Comparison of ENCODE assay signal across 8 cellular contexts in the genomic region with DNA sequence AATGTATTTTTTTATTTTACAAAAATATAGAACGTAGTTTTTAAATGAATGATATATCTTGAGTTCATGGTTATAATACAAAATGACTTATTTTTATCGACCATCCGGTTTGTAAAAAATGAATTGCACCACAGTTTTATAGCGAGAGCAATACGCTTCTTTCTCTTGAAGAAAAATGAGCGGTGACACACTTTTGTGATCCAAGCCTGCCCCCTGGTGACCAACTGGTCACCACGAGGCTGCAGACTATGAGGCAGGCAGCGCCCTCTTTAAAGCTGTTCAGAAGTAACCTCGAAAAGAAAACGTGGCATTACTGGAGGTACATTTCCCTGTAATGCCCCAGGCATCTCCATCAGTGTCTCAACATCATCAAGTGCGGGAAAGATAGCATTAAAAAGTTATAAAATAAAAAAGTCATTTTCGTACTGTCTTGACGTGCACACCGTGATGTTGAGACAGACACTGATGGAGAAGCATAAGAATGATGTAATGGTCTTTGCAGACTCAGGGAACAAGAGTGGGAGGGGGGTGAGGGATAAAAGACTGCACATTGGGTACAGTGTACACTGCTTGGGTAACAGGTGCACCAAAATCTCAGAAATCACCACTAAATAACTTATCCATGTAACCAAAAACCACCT.
DNase-seq lines count a peak whose midpoint lies in the region; ATAC-seq and TF ChIP-seq lines count a peak whose summit lies in the region.

No MANE protein-coding gene starts in this region.

- ATAC-seq in stimulated activated naive B cell treated with anti-CD40 and anti-IgM and Interleukin-4, amounts not matched to agents 10 μg/mL and 1 μg/mL and 100 μg/mL, for 72 hours (replicated peaks), result peak; percentile 75 to 81
- ATAC-seq in GM18909 (IDR thresholded peaks at IDR 0.05; ENCODE audit: poor library complexity, unreplicated experiment), result no peak

- H3K27ac Mint-ChIP-seq in stimulated activated naive B cell treated with anti-CD40 and anti-IgM and Interleukin-4, amounts not matched to agents 10 μg/mL and 1 μg/mL and 100 μg/mL, for 72 hours, result no peak overlapping the region

- no peak overlapping the region for H3K4me3 ChIP-seq in epithelial cell of proximal tubule (ENCODE audit: low read depth, low read length)

- no peaks in the 10 kb centered on the region for H3K4me1 Mint-ChIP-seq in stimulated activated naive B cell treated with anti-CD40 and anti-IgM and Interleukin-4, amounts not matched to agents 10 μg/mL and 1 μg/mL and 100 μg/mL, for 72 hours

- DNase-seq in ELR (ENCODE audit: low read depth) (peak; percentile 86), HK-2 (ENCODE audit: unreplicated experiment) (peak; percentile 65), NOMO-1 treated with DMSO at 0.1 percent for 48 hours (lab: John Stamatoyannopoulos, UW; ENCODE audit: unreplicated experiment) (peak; percentile 80), epithelial cell of proximal tubule (ENCODE audit: low read depth) (peak; percentile 26), myocyte (ENCODE audit: low read depth) (peak; percentile 93)
- peak; percentile 74 for DNase-seq in activated CD8-positive, alpha-beta memory T cell treated with anti-CD3 and anti-CD28 coated beads, Interleukin-2, amount 50 U/mL, for 48 hours
- peak; percentile 30 for DNase-seq in stimulated activated naive B cell treated with anti-CD40 and anti-IgM and Interleukin-4, amounts not matched to agents 10 μg/mL and 1 μg/mL and 100 μg/mL, for 72 hours

- H3K36me3 Mint-ChIP-seq in stimulated activated naive B cell treated with anti-CD40 and anti-IgM and Interleukin-4, amounts not matched to agents 10 μg/mL and 1 μg/mL and 100 μg/mL, for 72 hours, result no peaks in the 10 kb centered on the region

- peak; percentile 90 for TF ChIP-seq CTCF in epithelial cell of proximal tubule (conservative IDR thresholded peaks at IDR 0.05; ENCODE audit: low read depth, low read length)

- no peaks in the 10 kb centered on the region for H3K27me3 Mint-ChIP-seq in stimulated activated naive B cell treated with anti-CD40 and anti-IgM and Interleukin-4, amounts not matched to agents 10 μg/mL and 1 μg/mL and 100 μg/mL, for 72 hours

- H3K4me3 Mint-ChIP-seq in stimulated activated naive B cell treated with anti-CD40 and anti-IgM and Interleukin-4, amounts not matched to agents 10 μg/mL and 1 μg/mL and 100 μg/mL, for 72 hours, result no peak overlapping the region

- peaks cover 0 to 4% of the 10 kb centered on the region in 2 donors for H3K9me3 Mint-ChIP-seq in stimulated activated naive B cell treated with anti-CD40 and anti-IgM and Interleukin-4, amounts not matched to agents 10 μg/mL and 1 μg/mL and 100 μg/mL, for 72 hours

Comparison
In these comparisons a context has a peak if more than half of its experiments do, and no peak if none do; other contexts are left out.
1. DNase-seq: peak in every context shown above with its lines; median percentile 93 in myocyte; 86 in ELR; 80 in NOMO-1 treated with DMSO at 0.1 percent for 48 hours; 74 in activated CD8-positive, alpha-beta memory T cell treated with anti-CD3 and anti-CD28 coated beads, Interleukin-2, amount 50 U/mL, for 48 hours; 65 in HK-2; 30 in stimulated activated naive B cell treated with anti-CD40 and anti-IgM and Interleukin-4, amounts not matched to agents 10 μg/mL and 1 μg/mL and 100 μg/mL, for 72 hours; 26 in epithelial cell of proximal tubule.